1 cellular context compared by ENCODE assay signal in genomic region chr19:11418518-11419506, GRCh38.
A peak's percentile ranks its signal among the peaks of the same experiment; 100 is the strongest.
TF ChIP-seq lines count a peak whose summit lies in the region.

TSS of gene RGL3 (minus strand) at chr19:11419314. CDS start at chr19:11419278, 36 bp downstream.

TF ChIP-seq in HepG2, 621 proteins besides CTCF, POLR2A, EP300 and RAD21 (continued from another document and continues in another):
- TF ChIP-seq RXRA (CRISPR knock-in tag; IDR thresholded peaks at IDR 0.05) (no peak; the same call in 1 of the 2 replicates), SIX1 (CRISPR knock-in tag; IDR thresholded peaks at IDR 0.05; ENCODE audit: borderline replicate concordance) (no peak), FOXC1 (CRISPR knock-in tag; IDR thresholded peaks at IDR 0.05; ENCODE audit: borderline replicate concordance) (0 out of 2 replicates have a peak, but pooled peaks have one; percentile 48), SETDB1 (CRISPR knock-in tag; IDR thresholded peaks at IDR 0.05; ENCODE audit: borderline replicate concordance) (no peak), ZNF333 (CRISPR knock-in tag; IDR thresholded peaks at IDR 0.05; ENCODE audit: borderline replicate concordance) (0 out of 2 replicates have a peak, but pooled peaks have one; percentile 32), ELK4 (CRISPR knock-in tag; IDR thresholded peaks at IDR 0.05; ENCODE audit: borderline replicate concordance) (no peak), TBL1XR1 (IDR thresholded peaks at IDR 0.05; ENCODE audit: borderline replicate concordance, low read length, partially characterized antibody) (no peak), ZGPAT (CRISPR knock-in tag; IDR thresholded peaks at IDR 0.05) (peak; percentile 43; the same call in 1 of the 2 replicates), ZNF619 (CRISPR knock-in tag; IDR thresholded peaks at IDR 0.05) (0 out of 2 replicates have a peak, but pooled peaks have one; percentile 71), ZBTB34 (CRISPR knock-in tag; IDR thresholded peaks at IDR 0.05) (no peak), NFE2 (CRISPR knock-in tag; IDR thresholded peaks at IDR 0.05) (no peak), RELA (CRISPR knock-in tag; IDR thresholded peaks at IDR 0.05) (no peak), ZNF296 (CRISPR knock-in tag; conservative IDR thresholded peaks at IDR 0.05) (no peak), ZNF350 (CRISPR knock-in tag; IDR thresholded peaks at IDR 0.05; ENCODE audit: borderline replicate concordance, low read depth) (peak; percentile 33; the same call in 1 of the 2 replicates), RARA (CRISPR knock-in tag; IDR thresholded peaks at IDR 0.05) (0 out of 2 replicates have a peak, but pooled peaks have one; percentile 3), HOXA3 (CRISPR knock-in tag; IDR thresholded peaks at IDR 0.05) (no peak), ZNF616 (CRISPR knock-in tag; IDR thresholded peaks at IDR 0.05; ENCODE audit: low read depth) (no peak), GATAD1 (CRISPR knock-in tag; IDR thresholded peaks at IDR 0.05) (0 out of 2 replicates have a peak, but pooled peaks have one; percentile 23), SRY (CRISPR knock-in tag; IDR thresholded peaks at IDR 0.05) (no peak), ZNF567 (CRISPR knock-in tag; IDR thresholded peaks at IDR 0.05; ENCODE audit: borderline replicate concordance) (no peak), GTF2F1 (IDR thresholded peaks at IDR 0.05; ENCODE audit: low read length) (no peak), ZNF691 (CRISPR knock-in tag; IDR thresholded peaks at IDR 0.05; ENCODE audit: borderline replicate concordance, low read depth) (no peak), BCL3 (CRISPR knock-in tag; IDR thresholded peaks at IDR 0.05) (peak; percentile 68; the same call in 1 of the 2 replicates), DDIT3 (CRISPR knock-in tag; IDR thresholded peaks at IDR 0.05) (no peak), ZNF713 (CRISPR knock-in tag; IDR thresholded peaks at IDR 0.05) (no peak), HOXA9 (CRISPR knock-in tag; IDR thresholded peaks at IDR 0.05; ENCODE audit: borderline replicate concordance) (no peak), NONO (IDR thresholded peaks at IDR 0.05) (no peak), NONO (CRISPR knock-in tag; conservative IDR thresholded peaks at IDR 0.05) (no peak), ZNF781 (CRISPR knock-in tag; IDR thresholded peaks at IDR 0.05; ENCODE audit: borderline replicate concordance, not compliant biosample characterization) (no peak), ZSCAN9 (CRISPR knock-in tag; IDR thresholded peaks at IDR 0.05; ENCODE audit: borderline replicate concordance) (no peak), MIER2 (CRISPR knock-in tag; IDR thresholded peaks at IDR 0.05) (no peak), RFX5 (IDR thresholded peaks at IDR 0.05; ENCODE audit: low read depth, low read length) (no peak), ZNF737 (CRISPR knock-in tag; IDR thresholded peaks at IDR 0.05; ENCODE audit: borderline replicate concordance) (no peak), BCLAF1 (IDR thresholded peaks at IDR 0.05) (no peak), ZNF652 (CRISPR knock-in tag; IDR thresholded peaks at IDR 0.05; ENCODE audit: borderline replicate concordance, low read depth) (no peak), MEF2D (CRISPR knock-in tag; IDR thresholded peaks at IDR 0.05) (no peak), PHF5A (CRISPR knock-in tag; IDR thresholded peaks at IDR 0.05; ENCODE audit: low read depth, unreplicated experiment) (no peak), ZBTB7A (CRISPR knock-in tag; IDR thresholded peaks at IDR 0.05) (peak; percentile 90; the same call in 1 of the 2 replicates), LCORL (IDR thresholded peaks at IDR 0.05) (no peak), LCORL (CRISPR knock-in tag; IDR thresholded peaks at IDR 0.05) (peak; percentile 66; the same call in 1 of the 2 replicates), MAFG (CRISPR knock-in tag; IDR thresholded peaks at IDR 0.05) (no peak), REPIN1 (CRISPR knock-in tag; IDR thresholded peaks at IDR 0.05; ENCODE audit: borderline replicate concordance, low read depth) (no peak), ZNF724P (CRISPR knock-in tag; IDR thresholded peaks at IDR 0.05; ENCODE audit: borderline replicate concordance) (no peak), THAP8 (CRISPR knock-in tag; IDR thresholded peaks at IDR 0.05; ENCODE audit: borderline replicate concordance) (no peak), HHEX (CRISPR knock-in tag; IDR thresholded peaks at IDR 0.05) (no peak), ZNF251 (CRISPR knock-in tag; IDR thresholded peaks at IDR 0.05) (no peak), TOPORS (CRISPR knock-in tag; IDR thresholded peaks at IDR 0.05) (no peak), CENPX (CRISPR knock-in tag; IDR thresholded peaks at IDR 0.05) (no peak), MXD1 (CRISPR knock-in tag; IDR thresholded peaks at IDR 0.05) (peak; percentile 74; the same call in 1 of the 2 replicates), XRCC5 (optimal IDR thresholded peaks at IDR 0.05; ENCODE audit: low read length) (peak; percentile 15), ZNF556 (CRISPR knock-in tag; IDR thresholded peaks at IDR 0.05; ENCODE audit: borderline replicate concordance) (no peak), ZBTB3 (CRISPR knock-in tag; IDR thresholded peaks at IDR 0.05; ENCODE audit: borderline replicate concordance, low read depth) (no peak), ZNF558 (CRISPR knock-in tag; IDR thresholded peaks at IDR 0.05; ENCODE audit: borderline replicate concordance) (no peak), NAIF1 (CRISPR knock-in tag; IDR thresholded peaks at IDR 0.05; ENCODE audit: borderline replicate concordance) (peak; percentile 87; the same call in 1 of the 2 replicates), ZC3H4 (CRISPR knock-in tag; IDR thresholded peaks at IDR 0.05; ENCODE audit: borderline replicate concordance) (no peak), TEAD3 (CRISPR knock-in tag; optimal IDR thresholded peaks at IDR 0.05; ENCODE audit: borderline replicate concordance) (no peak), ZNF607 (CRISPR knock-in tag; IDR thresholded peaks at IDR 0.05; ENCODE audit: borderline replicate concordance) (no peak), ZNF563 (CRISPR knock-in tag; IDR thresholded peaks at IDR 0.05) (no peak), ZNF280D (CRISPR knock-in tag; IDR thresholded peaks at IDR 0.05) (0 out of 2 replicates have a peak, but pooled peaks have one; percentile 55), RORA (CRISPR knock-in tag; IDR thresholded peaks at IDR 0.05) (no peak)
